In genomic region chr11:65988791-65989592, GRCh38 we compare ENCODE assay signal across 1 cellular context.
TF ChIP-seq lines count a peak whose summit lies in the region.

No MANE protein-coding gene starts in this region.

TF ChIP-seq in SK-N-SH, 30 proteins besides CTCF, POLR2A, EP300 and RAD21 (continued from another document):
- TF ChIP-seq REST (IDR thresholded peaks at IDR 0.05; ENCODE audit: low read depth, low read length) (no peak), ELF1 (IDR thresholded peaks at IDR 0.05) (no peak), NFIC (IDR thresholded peaks at IDR 0.05; ENCODE audit: borderline replicate concordance) (no peak; the same call in 1 of the 2 replicates), GATA2 (CRISPR knock-in tag; IDR thresholded peaks at IDR 0.05) (no peak), USF2 (IDR thresholded peaks at IDR 0.05; ENCODE audit: borderline replicate concordance, low read depth, low read length) (no peak), NRF1 (IDR thresholded peaks at IDR 0.05; ENCODE audit: low read depth, low read length) (no peak), RCOR1 (IDR thresholded peaks at IDR 0.05; ENCODE audit: low read length) (peak; percentile 72), MAX (IDR thresholded peaks at IDR 0.05; ENCODE audit: low read depth) (no peak), JUND (IDR thresholded peaks at IDR 0.05) (no peak), SMC3 (IDR thresholded peaks at IDR 0.05; ENCODE audit: low read depth, low read length) (peak; percentile 82), TAF1 (IDR thresholded peaks at IDR 0.05; ENCODE audit: borderline replicate concordance, low read depth, low read length) (no peak), CHD2 (IDR thresholded peaks at IDR 0.05; ENCODE audit: low read length, partially characterized antibody) (peak; percentile 70), MXI1 (IDR thresholded peaks at IDR 0.05; ENCODE audit: low read depth, low read length) (peak; percentile 27; the same call in 1 of the 2 replicates), SIN3A (IDR thresholded peaks at IDR 0.05; ENCODE audit: borderline replicate concordance, low read depth, low read length) (no peak)
TF ChIP-seq in SK-N-SH: peak in this region for 4.
